ENCODE assay signal across 8 cellular contexts in genomic region chr3:39405687-39406367, GRCh38. TPM values are rescaled to one million over a fixed set of nuclear protein-coding genes. Genes with fewer than 3 reads are reported as not detected.
DNase-seq lines count a peak whose midpoint lies in the region; ATAC-seq and TF ChIP-seq lines count a peak whose summit lies in the region.

No MANE protein-coding gene starts in this region.

- H3K4me3 Mint-ChIP-seq in activated CD4-positive, alpha-beta T cell treated with anti-CD3 and anti-CD28 coated beads for 36 hours = peak overlapping the region; percentile 98

- TF ChIP-seq POLR2A in adrenal gland (IDR thresholded peaks at IDR 0.05) (no peak), suprapubic skin (IDR thresholded peaks at IDR 0.05) (no peak)

- peak overlapping the region; percentile 60 to 86 (median 79) for H3K27ac ChIP-seq in adrenal gland
- peak overlapping the region; percentile 55 for H3K27ac ChIP-seq in layer of hippocampus (ENCODE audit: low read depth, low read length)
- peak overlapping the region; percentile 90 for H3K27ac ChIP-seq in suprapubic skin

- POLR2A ChIA-PET in activated CD4-positive, alpha-beta T cell treated with anti-CD3 and anti-CD28 coated beads for 36 hours (lab: Charles Lee) = interaction anchor here (0.6 kb wide), 2 partner anchors 9 to 900 kb away, joined by 3 read pairs; no protein-coding TSS in a partner anchor

- no peak for TF ChIP-seq EP300 in suprapubic skin (IDR thresholded peaks at IDR 0.05)

- H3K4me1 ChIP-seq in adrenal gland (replicated peaks in 1 of 2) (peaks cover 12 to 25% of the 10 kb centered on the region in 2 donors), suprapubic skin (peaks cover 31% of the 10 kb centered on the region)

- peak overlapping the region; percentile 98 for H3K27ac Mint-ChIP-seq in activated CD4-positive, alpha-beta T cell treated with anti-CD3 and anti-CD28 coated beads for 36 hours

- peak overlapping the region in 2 of 4 donors; percentile 68 to 85 for H3K4me3 ChIP-seq in adrenal gland
- H3K4me3 ChIP-seq in suprapubic skin = peak overlapping the region; percentile 86

- peaks cover 36% of the 10 kb centered on the region for H3K4me1 Mint-ChIP-seq in activated CD4-positive, alpha-beta T cell treated with anti-CD3 and anti-CD28 coated beads for 36 hours

- CTCF ChIA-PET in activated CD4-positive, alpha-beta T cell treated with anti-CD3 and anti-CD28 coated beads for 36 hours (lab: Charles Lee) = interaction anchor here (0.7 to 3.0 kb wide), 5 partner anchors 11 to 254 kb away, joined by 3 to 12 read pairs (median 3); no protein-coding TSS in a partner anchor

- H3K36me3 Mint-ChIP-seq in activated CD4-positive, alpha-beta T cell treated with anti-CD3 and anti-CD28 coated beads for 36 hours (ENCODE audit: low read depth) = peaks cover 46% of the 10 kb centered on the region

- ATAC-seq in activated CD4-positive, alpha-beta T cell treated with anti-CD3 and anti-CD28 coated beads for 36 hours = no peak

- peaks cover 0 to 17% of the 10 kb centered on the region in 2 donors for H3K36me3 ChIP-seq in adrenal gland (replicated peaks in 1 of 2)
- peaks cover 29% of the 10 kb centered on the region for H3K36me3 ChIP-seq in suprapubic skin

- H3K9me3 ChIP-seq in adrenal gland (replicated peaks in 1 of 3) (no peaks in the 10 kb centered on the region), suprapubic skin (no peaks in the 10 kb centered on the region)

- H3K27me3 ChIP-seq in adrenal gland (no peaks in the 10 kb centered on the region), layer of hippocampus (ENCODE audit: control insufficient read depth, insufficient read depth, low read length) (no peaks in the 10 kb centered on the region), suprapubic skin (no peaks in the 10 kb centered on the region)

- no peak for DNase-seq in activated CD4-positive, alpha-beta T cell treated with anti-CD3 and anti-CD28 coated beads for 36 hours
- DNase-seq in activated CD4-positive, alpha-beta T cell treated with anti-CD3 and anti-CD28 coated beads for 48 hours = no peak
- DNase-seq in adrenal gland (no peak), suprapubic skin (ENCODE audit: low spot score in 2 of 2) (no peak), hepatic stellate cell (ENCODE audit: low spot score) (no peak), hippocampal formation (lab: John Stamatoyannopoulos, UW) (no peak)
- no peak for DNase-seq in stimulated activated CD4-positive, alpha-beta T cell treated with anti-CD3 and anti-CD28 coated beads, Interleukin-15, amount 100 ng/mL, for 24 hours

- 57 to 75% (median 73%) methylated on average over 13 of the region's 13 CpGs for WGBS in adrenal gland, 4 donors
- WGBS in suprapubic skin = 59% methylated on average over 13 of the region's 13 CpGs

- intact Hi-C loops in activated CD4-positive, alpha-beta T cell treated with anti-CD3 and anti-CD28 coated beads for 36 hours (cut with DNase I, micrococcal nuclease) = loop anchor here (1.0 to 10.0 kb wide), 8 partner anchors 22 to 1241 kb away; partner anchors contain the start of genes EIF1B (in 2 of the 2), RPL14 (in 2 of the 2), OXSR1 (in 1 of the 2) and SLC25A38 (in 1 of the 2)
- intact Hi-C loops in adrenal gland (cut with DNase I) = no loop called here

- no peaks in the 10 kb centered on the region for H3K27me3 Mint-ChIP-seq in activated CD4-positive, alpha-beta T cell treated with anti-CD3 and anti-CD28 coated beads for 36 hours

- no peak for TF ChIP-seq CTCF in adrenal gland (IDR thresholded peaks at IDR 0.05)
- no peak for TF ChIP-seq CTCF in suprapubic skin (IDR thresholded peaks at IDR 0.05)

- H3K9me3 Mint-ChIP-seq in activated CD4-positive, alpha-beta T cell treated with anti-CD3 and anti-CD28 coated beads for 36 hours (ENCODE audit: low read depth) = no peaks in the 10 kb centered on the region

RNA-seq across cellular contexts. Expression of gene RPSA, which starts 0.7 kb away (rescaled TPM):
- total RNA-seq in activated CD4-positive, alpha-beta T cell treated with anti-CD3 and anti-CD28 coated beads for 36 hours = 1,000 to 10,000 TPM; 2,498 to 3,023 TPM
- 100 to 1,000 TPM; 525 to 928 (median 720) TPM for total RNA-seq in adrenal gland
- polyA plus RNA-seq in adrenal gland = 1,000 to 10,000 TPM; 1,002 to 1,751 (median 1,313) TPM
- total RNA-seq in suprapubic skin = 1,000 to 10,000 TPM in 3 of 4 donors, 100 to 1,000 TPM in 1; 758 to 1,526 (median 1,196) TPM

RNA-seq across cellular contexts. Expression of gene SLC25A38, which starts 22.7 kb away (rescaled TPM):
- 10 to 100 TPM; 23.0 to 24.8 TPM for total RNA-seq in activated CD4-positive, alpha-beta T cell treated with anti-CD3 and anti-CD28 coated beads for 36 hours
- 10 to 100 TPM; 34.2 to 67.2 (median 48.1) TPM for total RNA-seq in adrenal gland
- polyA plus RNA-seq in adrenal gland = 10 to 100 TPM; 38.3 to 70.6 (median 45.9) TPM
- 10 to 100 TPM; 14.8 to 19.6 (median 15.7) TPM for total RNA-seq in suprapubic skin

Comparison
In these comparisons a context has a peak if more than half of its experiments do, and no peak if none do; other contexts are left out.
1. intact Hi-C loops: an anchor here in activated CD4-positive, alpha-beta T cell treated with anti-CD3 and anti-CD28 coated beads for 36 hours (1.0 to 10.0 kb wide); none called in adrenal gland.